8 cellular contexts compared by ENCODE assay signal in genomic region chr6:117477988-117478852, GRCh38.
DNase-seq lines count a peak whose midpoint lies in the region; ATAC-seq and TF ChIP-seq lines count a peak whose summit lies in the region.

No MANE protein-coding gene starts in this region.

- H3K4me3 Mint-ChIP-seq in activated naive CD4-positive, alpha-beta T cell treated with anti-CD3 and anti-CD28 coated beads, Interleukin-2, amount 10 ng/mL, durations not matched to agents 7 days and 5 days: no peak overlapping the region

- H3K36me3 Mint-ChIP-seq in activated naive CD4-positive, alpha-beta T cell treated with anti-CD3 and anti-CD28 coated beads, Interleukin-2, amount 10 ng/mL, durations not matched to agents 7 days and 5 days: no peaks in the 10 kb centered on the region

- no peak overlapping the region for H3K27ac Mint-ChIP-seq in activated naive CD4-positive, alpha-beta T cell treated with anti-CD3 and anti-CD28 coated beads, Interleukin-2, amount 10 ng/mL, durations not matched to agents 7 days and 5 days

- H3K27me3 Mint-ChIP-seq in activated naive CD4-positive, alpha-beta T cell treated with anti-CD3 and anti-CD28 coated beads, Interleukin-2, amount 10 ng/mL, durations not matched to agents 7 days and 5 days: peaks cover 67% of the 10 kb centered on the region

- TF ChIP-seq CTCF in RWPE1 (conservative IDR thresholded peaks at IDR 0.05; ENCODE audit: low read depth): no peak

- no peak overlapping the region for H3K27ac ChIP-seq in RWPE1

- ATAC-seq in HG02884 (IDR thresholded peaks at IDR 0.05; ENCODE audit: unreplicated experiment): peak; percentile 31

- peaks cover 16% of the 10 kb centered on the region for H3K4me1 Mint-ChIP-seq in activated naive CD4-positive, alpha-beta T cell treated with anti-CD3 and anti-CD28 coated beads, Interleukin-2, amount 10 ng/mL, durations not matched to agents 7 days and 5 days

- CTCF ChIA-PET in activated naive CD4-positive, alpha-beta T cell treated with anti-CD3 and anti-CD28 coated beads, Interleukin-2, amount 10 ng/mL, durations not matched to agents 7 days and 5 days (lab: Charles Lee): interaction anchor here (1.0 to 7.5 kb wide), 11 partner anchors 8 to 128 kb away, joined by 3 to 62 read pairs (median 5); no protein-coding TSS in a partner anchor
- CTCF ChIA-PET in RWPE1 (lab: Yijun Ruan, JAX): interaction anchor here (0.6 to 1.1 kb wide), 3 partner anchors 61 to 126 kb away, joined by 3 to 5 read pairs (median 3); no protein-coding TSS in a partner anchor

- H3K9me3 Mint-ChIP-seq in activated naive CD4-positive, alpha-beta T cell treated with anti-CD3 and anti-CD28 coated beads, Interleukin-2, amount 10 ng/mL, durations not matched to agents 7 days and 5 days: no peaks in the 10 kb centered on the region

- peak; percentile 45 for DNase-seq in activated naive CD4-positive, alpha-beta T cell treated with anti-CD3 and anti-CD28 coated beads, Interleukin-2, amount 10 ng/mL, durations not matched to agents 7 days and 5 days
- DNase-seq in activated naive CD4-positive, alpha-beta T cell treated with Interleukin-2 at 50 U/mL for 16 hours: no peak
- DNase-seq in RWPE1 (ENCODE audit: low spot score) (peak; percentile 10), iris pigment epithelial cell (ENCODE audit: low read depth) (peak; percentile 22), KG1 (lab: John Stamatoyannopoulos, UW) (no peak), NCI-H2081 treated with DMSO at 0.1 percent for 48 hours (lab: John Stamatoyannopoulos, UW) (no peak), NCI-H187 (lab: John Stamatoyannopoulos, UW) (no peak)

- POLR2A ChIA-PET in RWPE1 (lab: Yijun Ruan, JAX; ENCODE audit: low non-redundant PET): interaction anchor here (0.5 kb wide), 1 partner anchor 37 kb away, joined by 4 read pairs; no protein-coding TSS in a partner anchor

Comparison
In these comparisons a context has a peak if more than half of its experiments do, and no peak if none do; other contexts are left out.
1. DNase-seq: peak in activated naive CD4-positive, alpha-beta T cell treated with anti-CD3 and anti-CD28 coated beads, Interleukin-2, amount 10 ng/mL, durations not matched to agents 7 days and 5 days (single experiment), RWPE1 (single experiment) and iris pigment epithelial cell (single experiment); none in activated naive CD4-positive, alpha-beta T cell treated with Interleukin-2 at 50 U/mL for 16 hours (single experiment), KG1 (single experiment), NCI-H2081 treated with DMSO at 0.1 percent for 48 hours (single experiment) and NCI-H187 (0 of 2).